Comparison of ENCODE assay signal across 9 cellular contexts in the genomic region with DNA sequence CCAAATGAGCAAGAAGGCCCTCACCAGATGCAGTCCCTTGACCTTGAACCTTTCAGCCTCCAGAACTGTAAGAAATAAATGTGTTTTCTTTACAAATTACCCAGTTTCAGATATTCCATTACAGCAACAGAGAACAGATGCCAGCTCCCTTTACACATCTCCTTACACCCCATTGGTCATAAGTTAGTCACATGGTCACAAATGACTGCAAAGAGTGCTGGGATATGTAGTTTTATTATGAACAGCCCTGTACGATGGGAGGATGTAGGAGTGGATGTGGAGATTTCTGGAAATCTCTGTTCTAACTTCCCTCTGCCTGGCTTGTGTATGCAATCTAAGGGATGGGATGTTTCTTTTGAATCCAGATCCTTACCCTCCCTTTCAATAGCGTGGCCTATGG. TPM values are rescaled to one million over a fixed set of nuclear protein-coding genes. Genes with fewer than 3 reads are reported as not detected.
A peak's percentile ranks its signal among the peaks of the same experiment; 100 is the strongest.
DNase-seq lines count a peak whose midpoint lies in the region; ATAC-seq and TF ChIP-seq lines count a peak whose summit lies in the region.
"Had no signal": no experiment of that assay in that cellular context is flagged by ENCODE, and none has a peak within 500 bp of the region (broad histone marks: within the 10 kb centered on the region; RNA-seq: fewer than 3 reads in every experiment).

No MANE protein-coding gene starts in this region.

- ATAC-seq in GM21619 (IDR thresholded peaks at IDR 0.05; ENCODE audit: unreplicated experiment) (peak; percentile 74), naive B cell (ENCODE audit: low read depth in 2 of 2) (peak; percentile 78 to 86), HG03521 (IDR thresholded peaks at IDR 0.05; ENCODE audit: unreplicated experiment) (no peak), GM21576 (IDR thresholded peaks at IDR 0.05; ENCODE audit: unreplicated experiment) (no peak)

- H3K27me3 ChIP-seq in brain microvascular endothelial cell (replicated peaks): peaks cover 4% of the 10 kb centered on the region

- peaks cover 0 to 11% (median 2%) of the 10 kb centered on the region in 7 donors for H3K9me3 Mint-ChIP-seq in naive B cell

- H3K4me1 Mint-ChIP-seq in naive B cell: peaks cover 0 to 2% (median 0%) of the 10 kb centered on the region in 3 donors

- TF ChIP-seq CTCF in brain microvascular endothelial cell (IDR thresholded peaks at IDR 0.05; ENCODE audit: low read depth, low read length, missing control alignments): no peak

- no peak overlapping the region for H3K4me3 Mint-ChIP-seq in naive B cell
- H3K4me3 Mint-ChIP-seq: activated naive CD8-positive, alpha-beta T cell had no signal

- no peak overlapping the region for H3K4me3 ChIP-seq in brain microvascular endothelial cell (ENCODE audit: low read depth, low read length)

- in situ Hi-C loops in brain microvascular endothelial cell (cut with HindIII; ENCODE audit: low pct_ligation_motif_present, low sequenced_read_pairs): no loop called here

- no peaks in the 10 kb centered on the region for H3K36me3 Mint-ChIP-seq in naive B cell
- H3K36me3 Mint-ChIP-seq: activated naive CD8-positive, alpha-beta T cell had no signal

- DNase-seq in DMS114 treated with DMSO at 0.1 percent for 48 hours (lab: John Stamatoyannopoulos, UW; ENCODE audit: unreplicated experiment) (peak; percentile 37), NCI-H345 treated with DMSO at 0.1 percent for 48 hours (lab: John Stamatoyannopoulos, UW; ENCODE audit: unreplicated experiment) (peak; percentile 62), brain microvascular endothelial cell (peak; percentile 59), naive B cell (no peak), activated gamma-delta T cell treated with Interleukin-2 at 50 U/mL for 16 hours (no peak)

- peaks cover 31 to 61% (median 46%) of the 10 kb centered on the region in 3 donors for H3K27me3 Mint-ChIP-seq in naive B cell

- no peaks in the 10 kb centered on the region for H3K36me3 ChIP-seq in brain microvascular endothelial cell (replicated peaks)

- no peak overlapping the region for H3K27ac ChIP-seq in brain microvascular endothelial cell

- H3K27ac Mint-ChIP-seq in naive B cell: peak overlapping the region in 1 of 6 donors; percentile 12
- H3K27ac Mint-ChIP-seq: activated naive CD8-positive, alpha-beta T cell had no signal

RNA-seq across cellular contexts. Expression of a gene that starts 13.3 kb away (rescaled TPM):
- polyA plus RNA-seq in naive B cell (ENCODE audit: low read depth in 6 of 6): 1,000 to 10,000 TPM; 1,035 to 2,004 (median 1,907) TPM

RNA-seq across cellular contexts. Expression of a gene that starts 23.2 kb away (rescaled TPM):
- polyA plus RNA-seq in naive B cell (ENCODE audit: low read depth in 6 of 6): 1 to 10 TPM in 4 of 6 donors, under 1 TPM in 2; 0.57 to 2.0 (median 1.1) TPM

Comparison
In these comparisons a context has a peak if more than half of its experiments do, and no peak if none do; other contexts are left out.
1. DNase-seq: peak in DMS114 treated with DMSO at 0.1 percent for 48 hours (single experiment), NCI-H345 treated with DMSO at 0.1 percent for 48 hours (single experiment) and brain microvascular endothelial cell (single experiment); none in naive B cell (single experiment) and activated gamma-delta T cell treated with Interleukin-2 at 50 U/mL for 16 hours (single experiment).
2. ATAC-seq: peak in GM21619 (single experiment) and naive B cell (2 of 2); none in HG03521 (single experiment) and GM21576 (single experiment).